ENCODE assay signal across 9 cellular contexts in genomic region chr1:151905070-151905442, GRCh38. TPM values are rescaled to one million over a fixed set of nuclear protein-coding genes. Genes with fewer than 3 reads are reported as not detected.
A peak's percentile ranks its signal among the peaks of the same experiment; 100 is the strongest.
DNase-seq lines count a peak whose midpoint lies in the region; TF ChIP-seq lines count a peak whose summit lies in the region.
"Had no signal": no experiment of that assay in that cellular context is flagged by ENCODE, and none has a peak within 500 bp of the region (broad histone marks: within the 10 kb centered on the region; RNA-seq: fewer than 3 reads in every experiment).

No MANE protein-coding gene starts in this region.

- H3K27ac Mint-ChIP-seq in T-helper 1 cell treated with Interleukin-12 subunit alpha and Interleukin-12 subunit beta and Interleukin-4 antibody, amounts not matched to agents 30 μg/mL and 1 μg/mL, for 36 hours, result peak overlapping the region; percentile 95
- H3K27ac Mint-ChIP-seq in activated T-cell treated with anti-CD3 and anti-CD28 coated beads, Interleukin-2, amount 50 U/mL, for 24 hours, result peak overlapping the region; percentile 94

- H3K9me3 Mint-ChIP-seq in T-helper 1 cell treated with Interleukin-12 subunit alpha and Interleukin-12 subunit beta and Interleukin-4 antibody, amounts not matched to agents 30 μg/mL and 1 μg/mL, for 36 hours, result peaks cover 62% of the 10 kb centered on the region
- H3K9me3 Mint-ChIP-seq in activated T-cell treated with anti-CD3 and anti-CD28 coated beads, Interleukin-2, amount 50 U/mL, for 24 hours, result peaks cover 35% of the 10 kb centered on the region

- H3K4me3 Mint-ChIP-seq in T-helper 1 cell treated with Interleukin-12 subunit alpha and Interleukin-12 subunit beta and Interleukin-4 antibody, amounts not matched to agents 30 μg/mL and 1 μg/mL, for 36 hours, result peak overlapping the region; percentile 52
- H3K4me3 Mint-ChIP-seq in activated T-cell treated with anti-CD3 and anti-CD28 coated beads, Interleukin-2, amount 50 U/mL, for 24 hours, result peak overlapping the region; percentile 67

- peak; percentile 62 for DNase-seq in activated T-cell treated with anti-CD3 and anti-CD28 coated beads, Interleukin-2, amount 50 U/mL, for 24 hours
- DNase-seq in fibroblast of villous mesenchyme (ENCODE audit: low read depth) (peak; percentile 27), NCI-H748 treated with DMSO at 0.1 percent for 48 hours (lab: John Stamatoyannopoulos, UW) (no peak), HK-2 (ENCODE audit: unreplicated experiment) (no peak), NCI-H1092 treated with DMSO at 0.1 percent for 48 hours (lab: John Stamatoyannopoulos, UW) (no peak), NCI-H146 treated with DMSO at 0.1 percent for 48 hours (lab: John Stamatoyannopoulos, UW; ENCODE audit: unreplicated experiment) (no peak)
- DNase-seq in stimulated activated CD8-positive, alpha-beta memory T cell treated with anti-CD3 and anti-CD28 coated beads, Interleukin-12 subunit alpha, Interleukin-12 subunit beta, amount 100 ng/mL, for 24 hours (ENCODE audit: extremely low read depth), result peak; percentile 20
- DNase-seq: foreskin melanocyte had no signal

- peaks cover 35% of the 10 kb centered on the region for H3K4me1 Mint-ChIP-seq in T-helper 1 cell treated with Interleukin-12 subunit alpha and Interleukin-12 subunit beta and Interleukin-4 antibody, amounts not matched to agents 30 μg/mL and 1 μg/mL, for 36 hours (ENCODE audit: low read depth)
- peaks cover 73% of the 10 kb centered on the region for H3K4me1 Mint-ChIP-seq in activated T-cell treated with anti-CD3 and anti-CD28 coated beads, Interleukin-2, amount 50 U/mL, for 24 hours (ENCODE audit: low read depth)

- no peaks in the 10 kb centered on the region for H3K27me3 Mint-ChIP-seq in T-helper 1 cell treated with Interleukin-12 subunit alpha and Interleukin-12 subunit beta and Interleukin-4 antibody, amounts not matched to agents 30 μg/mL and 1 μg/mL, for 36 hours (ENCODE audit: low read depth)
- no peaks in the 10 kb centered on the region for H3K27me3 Mint-ChIP-seq in activated T-cell treated with anti-CD3 and anti-CD28 coated beads, Interleukin-2, amount 50 U/mL, for 24 hours

- TF ChIP-seq CTCF in fibroblast of villous mesenchyme (IDR thresholded peaks at IDR 0.05; ENCODE audit: insufficient read depth, low read depth, low read length), result no peak

- peaks cover 70% of the 10 kb centered on the region for H3K36me3 Mint-ChIP-seq in T-helper 1 cell treated with Interleukin-12 subunit alpha and Interleukin-12 subunit beta and Interleukin-4 antibody, amounts not matched to agents 30 μg/mL and 1 μg/mL, for 36 hours (ENCODE audit: low read depth)
- H3K36me3 Mint-ChIP-seq in activated T-cell treated with anti-CD3 and anti-CD28 coated beads, Interleukin-2, amount 50 U/mL, for 24 hours (ENCODE audit: low read depth), result peaks cover 88% of the 10 kb centered on the region

- no peak overlapping the region for H3K4me3 ChIP-seq in fibroblast of villous mesenchyme (ENCODE audit: low read depth, low read length)

RNA-seq across cellular contexts. Expression of gene THEM4, which starts 4.3 kb away (rescaled TPM):
- 9.1 and 9.7 TPM in 2 replicates for total RNA-seq in fibroblast of villous mesenchyme

RNA-seq across cellular contexts. Expression of gene THEM5, which starts 51.5 kb away (rescaled TPM):
- total RNA-seq in fibroblast of villous mesenchyme, result not detected in 2 replicates

Comparison
In these comparisons a context has a peak if more than half of its experiments do, and no peak if none do; other contexts are left out.
1. DNase-seq: peak in activated T-cell treated with anti-CD3 and anti-CD28 coated beads, Interleukin-2, amount 50 U/mL, for 24 hours (single experiment), fibroblast of villous mesenchyme (single experiment) and stimulated activated CD8-positive, alpha-beta memory T cell treated with anti-CD3 and anti-CD28 coated beads, Interleukin-12 subunit alpha, Interleukin-12 subunit beta, amount 100 ng/mL, for 24 hours (single experiment); none in NCI-H748 treated with DMSO at 0.1 percent for 48 hours (single experiment), HK-2 (single experiment), NCI-H1092 treated with DMSO at 0.1 percent for 48 hours (single experiment) and NCI-H146 treated with DMSO at 0.1 percent for 48 hours (single experiment).